20 cellular contexts compared by ENCODE assay signal in genomic region chr12:100823988-100824387, GRCh38. TPM values are rescaled to one million over a fixed set of nuclear protein-coding genes. Genes with fewer than 3 reads are reported as not detected.
DNase-seq lines count a peak whose midpoint lies in the region; ATAC-seq and TF ChIP-seq lines count a peak whose summit lies in the region.
"Had no signal": no experiment of that assay in that cellular context is flagged by ENCODE, and none has a peak within 500 bp of the region (broad histone marks: within the 10 kb centered on the region; RNA-seq: fewer than 3 reads in every experiment).

No MANE protein-coding gene starts in this region.

- H3K4me1 Mint-ChIP-seq in activated CD4-positive, alpha-beta T cell treated with anti-CD3 and anti-CD28 coated beads, Interleukin-2, amount 10 ng/mL, durations not matched to agents 7 days and 5 days: no peaks in the 10 kb centered on the region
- H3K4me1 Mint-ChIP-seq: CD8-positive, alpha-beta memory T cell; stimulated activated effector memory CD8-positive, alpha-beta T cell treated with anti-CD3 and anti-CD28 coated beads, Interleukin-12 subunit alpha, Interleukin-12 subunit beta, amount 100 ng/mL, for 72 hours had no signal

- no peaks in the 10 kb centered on the region for H3K27me3 ChIP-seq in mammary epithelial cell (ENCODE audit: insufficient read depth, low read length)
- H3K27me3 ChIP-seq in breast epithelium: no peaks in the 10 kb centered on the region
- no peaks in the 10 kb centered on the region for H3K27me3 ChIP-seq in foreskin keratinocyte
- H3K27me3 ChIP-seq: ascending aorta, spleen had no signal

- no peak overlapping the region for H3K4me3 Mint-ChIP-seq in activated CD4-positive, alpha-beta T cell treated with anti-CD3 and anti-CD28 coated beads, Interleukin-2, amount 10 ng/mL, durations not matched to agents 7 days and 5 days
- H3K4me3 Mint-ChIP-seq: CD8-positive, alpha-beta memory T cell; stimulated activated effector memory CD8-positive, alpha-beta T cell treated with anti-CD3 and anti-CD28 coated beads, Interleukin-12 subunit alpha, Interleukin-12 subunit beta, amount 100 ng/mL, for 72 hours; type B pancreatic cell had no signal

- ATAC-seq in foreskin keratinocyte (peak; percentile 98), HG02623 (IDR thresholded peaks at IDR 0.05; ENCODE audit: unreplicated experiment) (no peak)
- ATAC-seq: pancreas; stimulated activated effector memory CD8-positive, alpha-beta T cell treated with anti-CD3 and anti-CD28 coated beads, Interleukin-12 subunit alpha, Interleukin-12 subunit beta, amount 100 ng/mL, for 72 hours had no signal

- no peak overlapping the region for H3K27ac Mint-ChIP-seq in activated CD4-positive, alpha-beta T cell treated with anti-CD3 and anti-CD28 coated beads, Interleukin-2, amount 10 ng/mL, durations not matched to agents 7 days and 5 days
- H3K27ac Mint-ChIP-seq: CD8-positive, alpha-beta memory T cell; stimulated activated effector memory CD8-positive, alpha-beta T cell treated with anti-CD3 and anti-CD28 coated beads, Interleukin-12 subunit alpha, Interleukin-12 subunit beta, amount 100 ng/mL, for 72 hours; type B pancreatic cell had no signal

- in situ Hi-C loops in mammary epithelial cell (cut with MboI; ENCODE audit: low sequenced_read_pairs in 2 of 2): no loop called here

- H3K4me2 ChIP-seq in mammary epithelial cell (ENCODE audit: insufficient read depth, low read depth, low read length): peak overlapping the region; percentile 5
- H3K4me2 ChIP-seq: PC-9 had no signal

- H2AFZ ChIP-seq in mammary epithelial cell (ENCODE audit: low read depth, low read length): no peak overlapping the region
- H2AFZ ChIP-seq: PC-9 had no signal

- H3K9me3 ChIP-seq in mammary epithelial cell (replicated peaks; ENCODE audit: insufficient read depth, low read length) (no peaks in the 10 kb centered on the region), breast epithelium (no peaks in the 10 kb centered on the region)
- H3K9me3 ChIP-seq: ascending aorta, left ventricle myocardium inferior, pancreas, spleen had no signal

- dilution Hi-C loops in mammary epithelial cell (cut with HindIII; ENCODE audit: low sequenced_read_pairs): no loop called here

- intact Hi-C loops in mammary epithelial cell (cut with micrococcal nuclease) (no loop called here), breast epithelium (cut with DNase I; ENCODE audit: low total_unique reads) (no loop called here)

- DNase-seq in mammary epithelial cell (peak; percentile 76), breast epithelium (ENCODE audit: low spot score in 2 of 2) (no peak), amniotic epithelial cell (ENCODE audit: low read depth) (peak; percentile 3), foreskin keratinocyte (peak; percentile 84 to 92), pons (ENCODE audit: low spot score) (no peak), NCI-H187 treated with DMSO at 0.1 percent for 48 hours (lab: John Stamatoyannopoulos, UW) (no peak)
- DNase-seq in activated CD4-positive, alpha-beta T cell treated with anti-CD3 and anti-CD28 coated beads, Interleukin-2, amount 10 ng/mL, durations not matched to agents 7 days and 5 days: no peak
- DNase-seq: activated CD4-positive, alpha-beta T cell treated with anti-CD3 and anti-CD28 coated beads for 48 hours; activated naive CD4-positive, alpha-beta T cell; CD8-positive, alpha-beta memory T cell; left ventricle myocardium inferior; NCI-H2029 treated with DMSO at 0.1 percent for 48 hours; NCI-H526 treated with DMSO at 0.1 percent for 48 hours; pancreas; PC-9; spleen had no signal

- H3K4me3 ChIP-seq in mammary epithelial cell (replicated peaks in 1 of 3; ENCODE audit: insufficient read depth in 1 of 3, low read depth in 2 of 3, low read length in 3 of 3) (no peak overlapping the region), breast epithelium (no peak overlapping the region)
- H3K4me3 ChIP-seq: ascending aorta, left ventricle myocardium inferior, pancreas, PC-9, spleen had no signal

- BruUV-seq in mammary epithelial cell (replicated peaks; lab: Mats Ljungman, UMichigan): no TSS peak

- H3K4me1 ChIP-seq in mammary epithelial cell (ENCODE audit: insufficient read depth, low read length) (peaks cover 5% of the 10 kb centered on the region), breast epithelium (no peaks in the 10 kb centered on the region), foreskin keratinocyte (peaks cover 29% of the 10 kb centered on the region)
- H3K4me1 ChIP-seq: ascending aorta, left ventricle myocardium inferior, pancreas, spleen had no signal

- TF ChIP-seq POLR2A in breast epithelium (IDR thresholded peaks at IDR 0.05): no peak

- POLR2A ChIA-PET in activated CD4-positive, alpha-beta T cell treated with anti-CD3 and anti-CD28 coated beads, Interleukin-2, amount 10 ng/mL, durations not matched to agents 7 days and 5 days (lab: Charles Lee): no interaction called here

- H3K36me3 ChIP-seq in mammary epithelial cell (ENCODE audit: insufficient read depth, low read length) (no peaks in the 10 kb centered on the region), breast epithelium (no peaks in the 10 kb centered on the region)
- H3K36me3 ChIP-seq: ascending aorta, left ventricle myocardium inferior, pancreas, spleen had no signal

- H3K27me3 Mint-ChIP-seq in activated CD4-positive, alpha-beta T cell treated with anti-CD3 and anti-CD28 coated beads, Interleukin-2, amount 10 ng/mL, durations not matched to agents 7 days and 5 days: no peaks in the 10 kb centered on the region
- H3K27me3 Mint-ChIP-seq: CD8-positive, alpha-beta memory T cell had no signal

- no peaks in the 10 kb centered on the region for H3K79me2 ChIP-seq in mammary epithelial cell (ENCODE audit: insufficient read depth, low read length)

- no peaks in the 10 kb centered on the region for H3K36me3 Mint-ChIP-seq in activated CD4-positive, alpha-beta T cell treated with anti-CD3 and anti-CD28 coated beads, Interleukin-2, amount 10 ng/mL, durations not matched to agents 7 days and 5 days (ENCODE audit: low read depth)
- H3K36me3 Mint-ChIP-seq: CD8-positive, alpha-beta memory T cell; stimulated activated effector memory CD8-positive, alpha-beta T cell treated with anti-CD3 and anti-CD28 coated beads, Interleukin-12 subunit alpha, Interleukin-12 subunit beta, amount 100 ng/mL, for 72 hours; type B pancreatic cell had no signal

- no peaks in the 10 kb centered on the region for H3K9me3 Mint-ChIP-seq in activated CD4-positive, alpha-beta T cell treated with anti-CD3 and anti-CD28 coated beads, Interleukin-2, amount 10 ng/mL, durations not matched to agents 7 days and 5 days
- H3K9me3 Mint-ChIP-seq: type B pancreatic cell had no signal

- TF ChIP-seq CTCF in mammary epithelial cell (conservative IDR thresholded peaks at IDR 0.05 in 1 of 2, IDR thresholded peaks at IDR 0.05 in 1 of 2; ENCODE audit: extremely low read depth in 1 of 2, insufficient read depth in 1 of 2, low read depth in 1 of 2, low read length in 2 of 2): no peak
- no peak for TF ChIP-seq CTCF in breast epithelium (IDR thresholded peaks at IDR 0.05)
- TF ChIP-seq CTCF in foreskin keratinocyte (conservative IDR thresholded peaks at IDR 0.05): no peak

- CTCF ChIA-PET in mammary epithelial cell (lab: Charles Lee; ENCODE audit: low non-redundant PET): no interaction called here
- CTCF ChIA-PET in activated CD4-positive, alpha-beta T cell treated with anti-CD3 and anti-CD28 coated beads, Interleukin-2, amount 10 ng/mL, durations not matched to agents 7 days and 5 days (lab: Charles Lee): no interaction called here

- H3K27ac ChIP-seq in mammary epithelial cell (ENCODE audit: insufficient read depth, low read depth, low read length) (no peak overlapping the region), breast epithelium (no peak overlapping the region), foreskin keratinocyte (peak overlapping the region; percentile 69)
- H3K27ac ChIP-seq: ascending aorta, left ventricle myocardium inferior, pancreas, PC-9, spleen had no signal

- no peak overlapping the region for H3K9ac ChIP-seq in mammary epithelial cell (ENCODE audit: insufficient read depth, low read length)

- no peaks in the 10 kb centered on the region for H4K20me1 ChIP-seq in mammary epithelial cell (ENCODE audit: insufficient read depth, low read length)

- WGBS in mammary epithelial cell (ENCODE audit: low coverage, missing lambda C conversion rate): 64% methylated on average over 1 of the region's 1 CpG

RNA-seq across cellular contexts. Expression of gene ANO4, which starts 29.4 kb away (rescaled TPM):
- total RNA-seq in mammary epithelial cell: 1 to 10 TPM in 1 of 2 donors, not detected in 1; 2.5 TPM
- 2.7 TPM for polyA plus RNA-seq in mammary epithelial cell
- 7.8 TPM for polyA minus RNA-seq in mammary epithelial cell
- total RNA-seq in breast epithelium: 1 to 10 TPM in 1 of 3 donors, under 1 TPM in 2; 0.33 to 1.0 (median 0.80) TPM
- 16.6 and 48.9 TPM in 2 replicates for total RNA-seq in foreskin keratinocyte
- 9.0 and 22.8 TPM in 2 replicates for polyA plus RNA-seq in foreskin keratinocyte
- total RNA-seq in activated CD4-positive, alpha-beta T cell treated with anti-CD3 and anti-CD28 coated beads, Interleukin-2, amount 10 ng/mL, durations not matched to agents 7 days and 5 days: not detected
- total RNA-seq: CD8-positive, alpha-beta memory T cell; left ventricle myocardium inferior; PC-9 had no signal
- polyA plus RNA-seq: CD8-positive, alpha-beta memory T cell; spleen had no signal

Comparison
In these comparisons a context has a peak if more than half of its experiments do, and no peak if none do; other contexts are left out.
1. DNase-seq: peak in mammary epithelial cell (single experiment), amniotic epithelial cell (single experiment) and foreskin keratinocyte (2 of 2); none in breast epithelium (0 of 2), activated CD4-positive, alpha-beta T cell treated with anti-CD3 and anti-CD28 coated beads, Interleukin-2, amount 10 ng/mL, durations not matched to agents 7 days and 5 days (single experiment), pons (single experiment) and NCI-H187 treated with DMSO at 0.1 percent for 48 hours (single experiment).